In the genomic region with DNA sequence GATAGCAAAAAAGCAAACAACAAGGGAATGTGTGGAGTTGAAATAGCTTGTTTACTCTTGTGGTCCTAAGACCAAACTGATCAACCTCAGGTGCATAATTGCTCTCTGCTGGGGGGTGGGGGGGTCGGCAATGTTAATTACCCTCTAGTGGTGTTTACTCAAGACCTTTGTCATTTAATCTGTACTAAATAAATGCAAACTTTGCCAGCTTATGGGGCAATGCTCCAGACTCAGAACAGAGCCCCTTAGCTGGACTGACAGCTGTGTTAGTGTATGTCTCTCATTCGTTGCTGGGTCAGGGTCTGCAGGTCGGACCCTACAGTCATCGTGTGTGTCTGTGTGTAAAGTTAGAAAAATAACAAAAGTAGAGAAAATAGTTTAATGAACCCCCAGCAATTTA, we compare ENCODE assay signal across 27 cellular contexts.
"Had no signal": no experiment of that assay in that cellular context is flagged by ENCODE, and none has a peak within 500 bp of the region (broad histone marks: within the 10 kb centered on the region; RNA-seq: fewer than 3 reads in every experiment).

No MANE protein-coding gene starts in this region.

- DNase-seq: stimulated activated CD4-positive, alpha-beta T cell treated with anti-CD3 and anti-CD28 coated beads, Interleukin-2, amount 100 ng/mL, for 24 hours; stimulated activated CD4-positive, alpha-beta T cell treated with anti-CD3 and anti-CD28 coated beads, Interleukin-2, amount 100 ng/mL, for 48 hours; stimulated activated CD4-positive, alpha-beta T cell treated with anti-CD3 and anti-CD28 coated beads, Interleukin-4, amount 100 ng/mL, for 1 hour; stimulated activated CD4-positive, alpha-beta T cell treated with anti-CD3 and anti-CD28 coated beads, Interleukin-4, amount 100 ng/mL, for 24 hours; stimulated activated CD4-positive, alpha-beta T cell treated with anti-CD3 and anti-CD28 coated beads, Interleukin-4, amount 100 ng/mL, for 4 hours; stimulated activated CD8-positive, alpha-beta memory T cell treated with anti-CD3 and anti-CD28 coated beads, Interleukin-4, amount 100 ng/mL, for 48 hours; stimulated activated naive B cell treated with anti-CD40 and anti-IgM and Interleukin-4, amounts not matched to agents 10 μg/mL and 1 μg/mL and 100 μg/mL, for 72 hours; stimulated activated naive CD4-positive, alpha-beta T cell; stimulated activated naive CD4-positive, alpha-beta T cell treated with Interleukin-2 at 50 U/mL for 16 hours; stimulated activated naive CD8-positive, alpha-beta T cell treated with anti-CD3 and anti-CD28 coated beads, Interleukin-15, amount 100 ng/mL, for 72 hours; stomach; substantia nigra; testis; thyroid gland; tibial artery; transverse colon; upper lobe of left lung; upper lobe of right lung; uterus had no signal

- H3K4me3 ChIP-seq: stomach, suprapubic skin, testis, thoracic aorta, thyroid gland, tibial artery, tibial nerve, transverse colon, upper lobe of left lung, upper lobe of right lung, uterus, vagina had no signal

- H3K27ac ChIP-seq: stomach, suprapubic skin, testis, thoracic aorta, thyroid gland, tibial artery, tibial nerve, transverse colon, upper lobe of left lung, upper lobe of right lung, uterus, vagina had no signal

- H3K9me3 Mint-ChIP-seq: stimulated activated effector memory CD8-positive, alpha-beta T cell treated with anti-CD3 and anti-CD28 coated beads, Interleukin-12 subunit alpha, Interleukin-12 subunit beta, amount 100 ng/mL, for 72 hours had no signal

- ATAC-seq: stimulated activated memory B cell treated with anti-CD40 and anti-IgM and Interleukin-4, amounts not matched to agents 10 μg/mL and 1 μg/mL and 100 μg/mL, for 72 hours; stimulated activated naive B cell treated with anti-CD40 and anti-IgM and Interleukin-4, amounts not matched to agents 10 μg/mL and 1 μg/mL and 100 μg/mL, for 72 hours; stimulated activated naive CD8-positive, alpha-beta T cell treated with anti-CD3 and anti-CD28 coated beads, Interleukin-15, amount 100 ng/mL, for 72 hours; upper lobe of right lung had no signal

- H3K36me3 Mint-ChIP-seq: stimulated activated effector memory CD8-positive, alpha-beta T cell treated with anti-CD3 and anti-CD28 coated beads, Interleukin-12 subunit alpha, Interleukin-12 subunit beta, amount 100 ng/mL, for 72 hours; stimulated activated memory B cell treated with anti-CD40 and anti-IgM and Interleukin-4, amounts not matched to agents 10 μg/mL and 1 μg/mL and 100 μg/mL, for 72 hours; stimulated activated naive B cell treated with anti-CD40 and anti-IgM and Interleukin-4, amounts not matched to agents 10 μg/mL and 1 μg/mL and 100 μg/mL, for 72 hours had no signal

- H3K36me3 ChIP-seq: stomach, suprapubic skin, thoracic aorta, thyroid gland, tibial artery, tibial nerve, transverse colon, upper lobe of left lung, upper lobe of right lung, uterus, vagina had no signal

- FAIRE-seq: urothelium cell line had no signal

- H3K4me3 Mint-ChIP-seq: stimulated activated effector memory CD8-positive, alpha-beta T cell treated with anti-CD3 and anti-CD28 coated beads, Interleukin-12 subunit alpha, Interleukin-12 subunit beta, amount 100 ng/mL, for 72 hours; stimulated activated memory B cell treated with anti-CD40 and anti-IgM and Interleukin-4, amounts not matched to agents 10 μg/mL and 1 μg/mL and 100 μg/mL, for 72 hours; stimulated activated naive B cell treated with anti-CD40 and anti-IgM and Interleukin-4, amounts not matched to agents 10 μg/mL and 1 μg/mL and 100 μg/mL, for 72 hours; stimulated activated naive CD8-positive, alpha-beta T cell treated with anti-CD3 and anti-CD28 coated beads, Interleukin-15, amount 100 ng/mL, for 72 hours; stimulated activated naive CD8-positive, alpha-beta T cell treated with anti-CD3 and anti-CD28 coated beads, Interleukin-15, Interleukin-2, amounts not matched to agents 100 ng/mL and 50 ng/mL, for 24 hours had no signal

- H3K4me1 ChIP-seq: suprapubic skin, testis, thyroid gland, tibial artery, tibial nerve, upper lobe of left lung, uterus, vagina had no signal

- H3K9me3 ChIP-seq: stomach, suprapubic skin, testis, thoracic aorta, thyroid gland, tibial artery, upper lobe of left lung, upper lobe of right lung, uterus, vagina had no signal

- H3K4me1 Mint-ChIP-seq: stimulated activated effector memory CD8-positive, alpha-beta T cell treated with anti-CD3 and anti-CD28 coated beads, Interleukin-12 subunit alpha, Interleukin-12 subunit beta, amount 100 ng/mL, for 72 hours; stimulated activated memory B cell treated with anti-CD40 and anti-IgM and Interleukin-4, amounts not matched to agents 10 μg/mL and 1 μg/mL and 100 μg/mL, for 72 hours; stimulated activated naive B cell treated with anti-CD40 and anti-IgM and Interleukin-4, amounts not matched to agents 10 μg/mL and 1 μg/mL and 100 μg/mL, for 72 hours; stimulated activated naive CD8-positive, alpha-beta T cell treated with anti-CD3 and anti-CD28 coated beads, Interleukin-15, amount 100 ng/mL, for 72 hours had no signal

- H3K27ac Mint-ChIP-seq: stimulated activated effector memory CD8-positive, alpha-beta T cell treated with anti-CD3 and anti-CD28 coated beads, Interleukin-12 subunit alpha, Interleukin-12 subunit beta, amount 100 ng/mL, for 72 hours; stimulated activated memory B cell treated with anti-CD40 and anti-IgM and Interleukin-4, amounts not matched to agents 10 μg/mL and 1 μg/mL and 100 μg/mL, for 72 hours; stimulated activated naive B cell treated with anti-CD40 and anti-IgM and Interleukin-4, amounts not matched to agents 10 μg/mL and 1 μg/mL and 100 μg/mL, for 72 hours; stimulated activated naive CD8-positive, alpha-beta T cell treated with anti-CD3 and anti-CD28 coated beads, Interleukin-15, amount 100 ng/mL, for 72 hours; stimulated activated naive CD8-positive, alpha-beta T cell treated with anti-CD3 and anti-CD28 coated beads, Interleukin-15, Interleukin-2, amounts not matched to agents 100 ng/mL and 50 ng/mL, for 24 hours had no signal

- H3K27me3 ChIP-seq: stomach, suprapubic skin, testis, thyroid gland, tibial artery, tibial nerve, transverse colon, upper lobe of left lung, upper lobe of right lung, uterus, vagina had no signal
